ENCODE assay signal across 9 cellular contexts in genomic region chr2:10654069-10654468, GRCh38. TPM values are rescaled to one million over a fixed set of nuclear protein-coding genes. Genes with fewer than 3 reads are reported as not detected.
A peak's percentile ranks its signal among the peaks of the same experiment; 100 is the strongest.
DNase-seq lines count a peak whose midpoint lies in the region; ATAC-seq and TF ChIP-seq lines count a peak whose summit lies in the region.
"Had no signal": no experiment of that assay in that cellular context is flagged by ENCODE, and none has a peak within 500 bp of the region (broad histone marks: within the 10 kb centered on the region; RNA-seq: fewer than 3 reads in every experiment).

No MANE protein-coding gene starts in this region.

- H3K36me3 ChIP-seq in smooth muscle cell (ENCODE audit: low read depth) = no peaks in the 10 kb centered on the region
- H3K36me3 ChIP-seq in SJCRH30 = peaks cover 80% of the 10 kb centered on the region

- H3K27ac ChIP-seq in smooth muscle cell (ENCODE audit: low read depth) (peak overlapping the region; percentile 61), SJCRH30 (no peak overlapping the region)

- peaks cover 5% of the 10 kb centered on the region for H3K4me1 ChIP-seq in smooth muscle cell (ENCODE audit: low read depth)
- H3K4me1 ChIP-seq in SJCRH30 = peaks cover 11% of the 10 kb centered on the region

- no peak for ATAC-seq in HG03045 (IDR thresholded peaks at IDR 0.05; ENCODE audit: unreplicated experiment)

- no peak for TF ChIP-seq CTCF in smooth muscle cell (IDR thresholded peaks at IDR 0.05; ENCODE audit: borderline replicate concordance, insufficient read depth, poor library complexity, severe bottlenecking)

- no peaks in the 10 kb centered on the region for H3K79me2 ChIP-seq in smooth muscle cell (ENCODE audit: low read depth)

- H3K4me2 ChIP-seq in smooth muscle cell = peak overlapping the region; percentile 64

- H3K27me3 ChIP-seq in smooth muscle cell (ENCODE audit: low read depth) (no peaks in the 10 kb centered on the region), SJCRH30 (no peaks in the 10 kb centered on the region)

- no peaks in the 10 kb centered on the region for H3F3A ChIP-seq in smooth muscle cell (ENCODE audit: low read depth)

- intact Hi-C loops in posterior vena cava (cut with DNase I) = no loop called here

- H3K4me3 ChIP-seq in smooth muscle cell (no peak overlapping the region), SJCRH30 (no peak overlapping the region)

- H4K20me1 ChIP-seq in smooth muscle cell (ENCODE audit: low read depth) = peaks cover 7% of the 10 kb centered on the region

- no peak overlapping the region for H2AFZ ChIP-seq in smooth muscle cell (ENCODE audit: low read depth)

- peak; percentile 64 for DNase-seq in EL
- peak; percentile 52 to 56 for DNase-seq in SW 1271 (lab: John Stamatoyannopoulos, UW)
- DNase-seq in activated naive CD8-positive, alpha-beta T cell treated with anti-CD3 and anti-CD28 coated beads, Interleukin-2, amount 50 U/mL, for 16 hours (ENCODE audit: low read depth, low spot score) = peak; percentile 34
- no peak for DNase-seq in smooth muscle cell (lab: John Stamatoyannopoulos, UW; ENCODE audit: unreplicated experiment)
- DNase-seq in SJCRH30 = no peak
- DNase-seq in dedifferentiated amniotic fluid mesenchymal stem cell (ENCODE audit: extremely low spot score) = no peak
- DNase-seq in posterior vena cava (ENCODE audit: low spot score) = no peak
- DNase-seq: NCI-H1092 had no signal

- no peak overlapping the region for H3K9ac ChIP-seq in smooth muscle cell (ENCODE audit: low read depth)

- 38% methylated on average over 4 of the region's 4 CpGs for WGBS in smooth muscle cell (ENCODE audit: low lambda C conversion rate)

- H3K9me3 ChIP-seq in smooth muscle cell (replicated peaks; ENCODE audit: low read depth) (no peaks in the 10 kb centered on the region), SJCRH30 (replicated peaks) (no peaks in the 10 kb centered on the region)

RNA-seq across cellular contexts. Expression of gene NOL10, which starts 35.7 kb away (rescaled TPM):
- total RNA-seq in smooth muscle cell (27.0 and 29.5 TPM in 2 replicates), posterior vena cava (10 to 100 TPM; 20.9 to 23.6 TPM)
- polyA plus RNA-seq in smooth muscle cell = 18.0 and 19.8 TPM in 2 replicates
- total RNA-seq in SJCRH30 (2014; rRNA removed; shearing (Covaris generic)) = 62.5 and 65.2 TPM in 2 replicates

Comparison
In these comparisons a context has a peak if more than half of its experiments do, and no peak if none do; other contexts are left out.
1. DNase-seq: peak in EL (single experiment), SW 1271 (2 of 2) and activated naive CD8-positive, alpha-beta T cell treated with anti-CD3 and anti-CD28 coated beads, Interleukin-2, amount 50 U/mL, for 16 hours (single experiment); none in smooth muscle cell (single experiment), SJCRH30 (0 of 2), dedifferentiated amniotic fluid mesenchymal stem cell (single experiment) and posterior vena cava (single experiment).